ENCODE assay signal across 1 cellular context in genomic region chr1:40161888-40162397, GRCh38.
A peak's percentile ranks its signal among the peaks of the same experiment; 100 is the strongest.
TF ChIP-seq lines count a peak whose summit lies in the region.

No MANE protein-coding gene starts in this region.

TF ChIP-seq in K562, 482 proteins besides CTCF, POLR2A, EP300 and RAD21 (continued from another document):
- TF ChIP-seq ZSCAN29 (IDR thresholded peaks at IDR 0.05) (peak; percentile 82; the same call in 1 of the 2 replicates), SMARCA4 (IDR thresholded peaks at IDR 0.05) (0 out of 2 replicates have a peak, but pooled peaks have one; percentile 12)
